Comparison of ENCODE assay signal across 26 cellular contexts in genomic region chr5:148267972-148268371, GRCh38. TPM values are rescaled to one million over a fixed set of nuclear protein-coding genes. Genes with fewer than 3 reads are reported as not detected.
DNase-seq lines count a peak whose midpoint lies in the region; ATAC-seq, FAIRE-seq and TF ChIP-seq lines count a peak whose summit lies in the region.
"Had no signal": no experiment of that assay in that cellular context is flagged by ENCODE, and none has a peak within 500 bp of the region (broad histone marks: within the 10 kb centered on the region; RNA-seq: fewer than 3 reads in every experiment).

No MANE protein-coding gene starts in this region.

- no peaks in the 10 kb centered on the region for H3K36me3 ChIP-seq in hepatocyte (replicated peaks; ENCODE audit: insufficient read depth, low read depth)
- H3K36me3 ChIP-seq: BLaER1 had no signal

- TF ChIP-seq CTCF in Calu3 (IDR thresholded peaks at IDR 0.05; ENCODE audit: unreplicated experiment) (no peak), hepatocyte (IDR thresholded peaks at IDR 0.05; ENCODE audit: poor library complexity) (no peak), retinal pigment epithelial cell (conservative IDR thresholded peaks at IDR 0.05; ENCODE audit: low read depth, low read length) (no peak)

- DNase-seq in Calu3, result no peak
- peak; percentile 17 for DNase-seq in RCC 7860 (ENCODE audit: low spot score)
- no peak for DNase-seq in hepatocyte (ENCODE audit: low spot score)
- DNase-seq in retinal pigment epithelial cell (ENCODE audit: low read depth), result peak; percentile 52
- no peak for DNase-seq in A172 (ENCODE audit: low spot score)
- DNase-seq in amygdala (lab: John Stamatoyannopoulos, UW), result no peak
- DNase-seq: CD4-positive, alpha-beta T cell; DMS153; GDM1; Karpas-422; NCI-H1417; NCI-H1694 treated with DMSO at 0.1 percent for 48 hours; NCI-H2081 treated with DMSO at 0.1 percent for 48 hours; NCI-H2171 treated with DMSO at 0.1 percent for 48 hours; NCI-H446; NCI-H526 treated with DMSO at 0.1 percent for 48 hours; OCI-M1; Right ventricle myocardium superior; T-cell had no signal

- H3K4me1 ChIP-seq in hepatocyte (ENCODE audit: insufficient read depth), result no peaks in the 10 kb centered on the region
- H3K4me1 ChIP-seq: BLaER1 had no signal

- H3K27me3 ChIP-seq in hepatocyte, result no peaks in the 10 kb centered on the region
- H3K27me3 ChIP-seq: BLaER1 had no signal

- H3K36me3 Mint-ChIP-seq in Calu3 (ENCODE audit: insufficient read depth, unreplicated experiment), result no peaks in the 10 kb centered on the region
- H3K36me3 Mint-ChIP-seq: T-cell had no signal

- 57% methylated on average over 3 of the region's 3 CpGs for WGBS in hepatocyte (ENCODE audit: low lambda C conversion rate, missing lambda C conversion rate)

- FAIRE-seq in RCC 7860 (lab: Jason Lieb, UNC), result peak; percentile 70
- FAIRE-seq: GM19239, H1 had no signal

- ATAC-seq in GM18517 (IDR thresholded peaks at IDR 0.05; ENCODE audit: unreplicated experiment), result no peak
- ATAC-seq: T-cell had no signal

- peaks cover 8% of the 10 kb centered on the region for H3K9me3 Mint-ChIP-seq in Calu3 (ENCODE audit: low read depth, unreplicated experiment)

- peak overlapping the region; percentile 51 for H3K4me3 Mint-ChIP-seq in Calu3 (ENCODE audit: low read depth, unreplicated experiment)
- H3K4me3 Mint-ChIP-seq: CD4-positive, alpha-beta T cell; T-cell had no signal

- no TSS peak for BruUV-seq in Calu3 (replicated peaks; lab: Mats Ljungman, UMichigan)

- no peaks in the 10 kb centered on the region for H3K9me2 ChIP-seq in hepatocyte (replicated peaks; ENCODE audit: insufficient read depth)

- peaks cover 27% of the 10 kb centered on the region for H3K4me1 Mint-ChIP-seq in Calu3 (ENCODE audit: low read depth, unreplicated experiment)
- H3K4me1 Mint-ChIP-seq: T-cell had no signal

- H3K27ac Mint-ChIP-seq in Calu3 (ENCODE audit: unreplicated experiment), result peak overlapping the region; percentile 88
- H3K27ac Mint-ChIP-seq: CD4-positive, alpha-beta T cell; T-cell had no signal

- H3K27ac ChIP-seq in hepatocyte, result peak overlapping the region; percentile 81
- H3K27ac ChIP-seq: BLaER1 had no signal

- H3K4me3 ChIP-seq in hepatocyte (no peak overlapping the region), retinal pigment epithelial cell (ENCODE audit: low read length) (no peak overlapping the region)
- H3K4me3 ChIP-seq: BLaER1 had no signal

- H3K27me3 Mint-ChIP-seq in Calu3 (ENCODE audit: unreplicated experiment), result no peaks in the 10 kb centered on the region
- H3K27me3 Mint-ChIP-seq: CD4-positive, alpha-beta T cell; T-cell had no signal

- intact Hi-C loops in Calu3 (cut with micrococcal nuclease; ENCODE audit: unreplicated experiment), result no loop called here

- no peaks in the 10 kb centered on the region for H3K9me3 ChIP-seq in hepatocyte (ENCODE audit: low read depth)
- H3K9me3 ChIP-seq: Caco-2 had no signal

- peak overlapping the region; percentile 48 for H3K4me2 ChIP-seq in hepatocyte
- H3K4me2 ChIP-seq: BLaER1 had no signal

- H2AFZ ChIP-seq in hepatocyte, result peak overlapping the region; percentile 5

- no peaks in the 10 kb centered on the region for H3K79me2 ChIP-seq in hepatocyte

- H4K20me1 ChIP-seq in hepatocyte (ENCODE audit: insufficient read depth, poor library complexity, severe bottlenecking), result no peaks in the 10 kb centered on the region
- H4K20me1 ChIP-seq: BLaER1 had no signal

- CTCF ChIA-PET in Calu3 (lab: Charles Lee), result interaction anchor here (0.7 to 1.4 kb wide), 6 partner anchors 13 to 130 kb away, joined by 3 to 5 read pairs (median 4); no protein-coding TSS in a partner anchor

RNA-seq across cellular contexts. Expression of gene SPINK13, which starts 0.6 kb away (rescaled TPM):
- not detected in 2 replicates for total RNA-seq in Calu3 (2022)
- total RNA-seq in hepatocyte, result not detected in 2 replicates
- polyA plus RNA-seq in hepatocyte, result 0.79 and 3.1 TPM in 2 replicates
- not detected in 2 replicates for total RNA-seq in A172 (2014; rRNA removed; shearing (Covaris generic))
- total RNA-seq: Caco-2; CD4-positive, alpha-beta T cell; H1; M059J; Right ventricle myocardium superior; RPMI7951; T-cell had no signal
- polyA plus RNA-seq: H1 had no signal

RNA-seq across cellular contexts. Expression of gene MARCOL, which starts 29.6 kb away (rescaled TPM):
- total RNA-seq in Calu3 (2022) (not detected in 2 replicates), hepatocyte (not detected in 2 replicates)
- not detected in 2 replicates for polyA plus RNA-seq in hepatocyte
- not detected in 2 replicates for total RNA-seq in A172 (2014; rRNA removed; shearing (Covaris generic))
- total RNA-seq: Caco-2; CD4-positive, alpha-beta T cell; H1; M059J; Right ventricle myocardium superior; RPMI7951; T-cell had no signal
- polyA plus RNA-seq: H1 had no signal

RNA-seq across cellular contexts. Expression of gene SPINK7, which starts 44.3 kb away (rescaled TPM):
- not detected in 2 replicates for total RNA-seq in Calu3 (2022)
- not detected in 2 replicates for total RNA-seq in hepatocyte
- polyA plus RNA-seq in hepatocyte, result not detected in 2 replicates
- total RNA-seq in A172 (2014; rRNA removed; shearing (Covaris generic)), result not detected in 2 replicates
- total RNA-seq: Caco-2; CD4-positive, alpha-beta T cell; H1; M059J; Right ventricle myocardium superior; RPMI7951; T-cell had no signal
- polyA plus RNA-seq: H1 had no signal

Comparison
In these comparisons a context has a peak if more than half of its experiments do, and no peak if none do; other contexts are left out.
1. DNase-seq: peak in RCC 7860 (single experiment) and retinal pigment epithelial cell (single experiment); none in Calu3 (single experiment), hepatocyte (single experiment), A172 (single experiment) and amygdala (0 of 56).